Comparison of ENCODE assay signal across 9 cellular contexts in the genomic region with DNA sequence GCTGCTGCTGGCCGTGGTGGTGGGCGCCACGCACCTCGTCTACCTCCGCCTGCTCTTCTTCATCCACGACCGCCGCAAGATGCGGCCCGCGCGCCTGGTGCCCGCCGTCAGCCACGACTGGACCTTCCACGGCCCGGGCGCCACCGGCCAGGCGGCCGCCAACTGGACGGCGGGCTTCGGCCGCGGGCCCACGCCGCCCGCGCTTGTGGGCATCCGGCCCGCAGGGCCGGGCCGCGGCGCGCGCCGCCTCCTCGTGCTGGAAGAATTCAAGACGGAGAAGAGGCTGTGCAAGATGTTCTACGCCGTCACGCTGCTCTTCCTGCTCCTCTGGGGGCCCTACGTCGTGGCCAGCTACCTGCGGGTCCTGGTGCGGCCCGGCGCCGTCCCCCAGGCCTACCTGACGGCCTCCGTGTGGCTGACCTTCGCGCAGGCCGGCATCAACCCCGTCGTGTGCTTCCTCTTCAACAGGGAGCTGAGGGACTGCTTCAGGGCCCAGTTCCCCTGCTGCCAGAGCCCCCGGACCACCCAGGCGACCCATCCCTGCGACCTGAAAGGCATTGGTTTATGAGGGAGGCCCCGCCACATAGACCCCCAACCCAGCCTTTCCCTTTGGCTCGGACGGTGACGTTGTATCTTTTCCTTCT. TPM values are rescaled to one million over a fixed set of nuclear protein-coding genes. Genes with fewer than 3 reads are reported as not detected.
DNase-seq lines count a peak whose midpoint lies in the region; TF ChIP-seq lines count a peak whose summit lies in the region.
"Had no signal": no experiment of that assay in that cellular context is flagged by ENCODE, and none has a peak within 500 bp of the region (broad histone marks: within the 10 kb centered on the region; RNA-seq: fewer than 3 reads in every experiment).

No MANE protein-coding gene starts in this region.

- H3K27me3 Mint-ChIP-seq in Caco-2 (ENCODE audit: insufficient read depth, unreplicated experiment) (peaks cover 44% of the 10 kb centered on the region), progenitor cell of endocrine pancreas (peaks cover 76% of the 10 kb centered on the region)
- H3K27me3 Mint-ChIP-seq in T-helper 2 cell treated with Interferon-gamma antibody and Interleukin-4, amounts not matched to agents 5 μg/mL and 100 μg/mL, for 36 hours (ENCODE audit: low read depth) = peaks cover 71% of the 10 kb centered on the region

- no peaks in the 10 kb centered on the region for H3K9me3 Mint-ChIP-seq in Caco-2 (ENCODE audit: unreplicated experiment)
- no peaks in the 10 kb centered on the region for H3K9me3 Mint-ChIP-seq in T-helper 2 cell treated with Interferon-gamma antibody and Interleukin-4, amounts not matched to agents 5 μg/mL and 100 μg/mL, for 36 hours
- no peaks in the 10 kb centered on the region for H3K9me3 Mint-ChIP-seq in progenitor cell of endocrine pancreas (ENCODE audit: low read depth)

- no peak overlapping the region for H3K27ac ChIP-seq in left ventricle myocardium inferior (replicated peaks)
- H3K27ac ChIP-seq: KMS-11 had no signal

- H3K27me3 ChIP-seq in Caco-2 (replicated peaks; ENCODE audit: control insufficient read depth, insufficient read depth, low read length) (peaks cover 2% of the 10 kb centered on the region; the same call in 1 of the 2 replicates), left ventricle myocardium inferior (ENCODE audit: low read depth) (peaks cover 53% of the 10 kb centered on the region)

- intact Hi-C loops in Caco-2 (cut with micrococcal nuclease; ENCODE audit: unreplicated experiment) = no loop called here
- intact Hi-C loops in left ventricle myocardium inferior (cut with micrococcal nuclease) = no loop called here

- H3K4me1 ChIP-seq in Caco-2 = no peaks in the 10 kb centered on the region
- peaks cover 8% of the 10 kb centered on the region for H3K4me1 ChIP-seq in left ventricle myocardium inferior

- no peaks in the 10 kb centered on the region for H3K9me3 ChIP-seq in Caco-2
- no peaks in the 10 kb centered on the region for H3K9me3 ChIP-seq in left ventricle myocardium inferior (replicated peaks)

- H3K4me3 ChIP-seq in Caco-2 (ENCODE audit: low read depth, low read length) (no peak overlapping the region), left ventricle myocardium inferior (peak overlapping the region; percentile 67)

- no peak for TF ChIP-seq CTCF in Caco-2 (IDR thresholded peaks at IDR 0.05; ENCODE audit: insufficient read depth in 1 of 2, low read depth in 1 of 2, low read length in 1 of 2, severe bottlenecking in 1 of 2, unreplicated experiment in 1 of 2)
- no peak for TF ChIP-seq CTCF in left ventricle myocardium inferior (IDR thresholded peaks at IDR 0.05; ENCODE audit: borderline replicate concordance)
- no peak for TF ChIP-seq CTCF in progenitor cell of endocrine pancreas (IDR thresholded peaks at IDR 0.05; ENCODE audit: unreplicated experiment)
- TF ChIP-seq CTCF in GM13976 (IDR thresholded peaks at IDR 0.05; ENCODE audit: borderline replicate concordance, control extremely low read depth, extremely low read depth, insufficient read depth, missing control alignments) = no peak

- POLR2A ChIA-PET in Caco-2 (lab: Charles Lee) = no interaction called here

- no peaks in the 10 kb centered on the region for H3K36me3 Mint-ChIP-seq in Caco-2 (ENCODE audit: insufficient read depth, unreplicated experiment)
- H3K36me3 Mint-ChIP-seq in T-helper 2 cell treated with Interferon-gamma antibody and Interleukin-4, amounts not matched to agents 5 μg/mL and 100 μg/mL, for 36 hours (ENCODE audit: low read depth) = no peaks in the 10 kb centered on the region
- H3K36me3 Mint-ChIP-seq in progenitor cell of endocrine pancreas (ENCODE audit: insufficient read depth) = no peaks in the 10 kb centered on the region

- H3K4me3 Mint-ChIP-seq in Caco-2 (ENCODE audit: unreplicated experiment) (peak overlapping the region; percentile 55), progenitor cell of endocrine pancreas (ENCODE audit: low read depth) (peak overlapping the region; percentile 68)
- peak overlapping the region; percentile 79 for H3K4me3 Mint-ChIP-seq in T-helper 2 cell treated with Interferon-gamma antibody and Interleukin-4, amounts not matched to agents 5 μg/mL and 100 μg/mL, for 36 hours

- BruUV-seq in Caco-2 (replicated peaks; lab: Mats Ljungman, UMichigan) = no TSS peak

- no peaks in the 10 kb centered on the region for H3K4me1 Mint-ChIP-seq in Caco-2 (ENCODE audit: low read depth, unreplicated experiment)
- H3K4me1 Mint-ChIP-seq in T-helper 2 cell treated with Interferon-gamma antibody and Interleukin-4, amounts not matched to agents 5 μg/mL and 100 μg/mL, for 36 hours (ENCODE audit: low read depth) = peaks cover 2% of the 10 kb centered on the region
- no peaks in the 10 kb centered on the region for H3K4me1 Mint-ChIP-seq in progenitor cell of endocrine pancreas (ENCODE audit: low read depth)

- CTCF ChIA-PET in Caco-2 (lab: Charles Lee) = no interaction called here

- H3K36me3 ChIP-seq in Caco-2 (ENCODE audit: control insufficient read depth, insufficient read depth, low read length) (no peaks in the 10 kb centered on the region), left ventricle myocardium inferior (no peaks in the 10 kb centered on the region)

- DNase-seq in Caco-2 (no peak), left ventricle myocardium inferior (no peak), progenitor cell of endocrine pancreas (ENCODE audit: low spot score, unreplicated experiment) (no peak), NCI-H510A (lab: John Stamatoyannopoulos, UW) (no peak), GM13976 (ENCODE audit: low spot score) (no peak), putamen (ENCODE audit: low spot score) (no peak), islet precursor cell (no peak)
- no peak for DNase-seq in T-helper 2 cell treated with Interferon-gamma antibody and Interleukin-4, amounts not matched to agents 5 μg/mL and 100 μg/mL, for 36 hours (ENCODE audit: low spot score)

- no peak overlapping the region for H3K27ac Mint-ChIP-seq in Caco-2 (ENCODE audit: unreplicated experiment)
- no peak overlapping the region for H3K27ac Mint-ChIP-seq in T-helper 2 cell treated with Interferon-gamma antibody and Interleukin-4, amounts not matched to agents 5 μg/mL and 100 μg/mL, for 36 hours
- no peak overlapping the region for H3K27ac Mint-ChIP-seq in progenitor cell of endocrine pancreas

- in situ Hi-C loops in GM13976 (cut with MboI; ENCODE audit: low sequenced_read_pairs, unreplicated experiment) = no loop called here

RNA-seq across cellular contexts. Expression of gene GPR27, which starts 1.1 kb away (rescaled TPM):
- total RNA-seq in Caco-2 (2022) = 0.32 and 0.39 TPM in 2 replicates
- 7.3 TPM for total RNA-seq in left ventricle myocardium inferior
- 6.1 and 6.7 TPM in 2 replicates for total RNA-seq in progenitor cell of endocrine pancreas

RNA-seq across cellular contexts. Expression of gene EIF4E3, which starts 29.5 kb away (rescaled TPM):
- total RNA-seq in Caco-2 (2022) = 1.2 and 1.7 TPM in 2 replicates
- total RNA-seq in left ventricle myocardium inferior = 48.9 TPM
- 11.9 and 12.1 TPM in 2 replicates for total RNA-seq in progenitor cell of endocrine pancreas

RNA-seq across cellular contexts. Expression of gene PROK2, which starts 30.2 kb away (rescaled TPM):
- total RNA-seq in Caco-2 (2022) = not detected in 2 replicates
- total RNA-seq in left ventricle myocardium inferior = 0.14 TPM
- not detected in 2 replicates for total RNA-seq in progenitor cell of endocrine pancreas
